6 cellular contexts compared by ENCODE assay signal in genomic region chr4:65819192-65819591, GRCh38.
"Had no signal": no experiment of that assay in that cellular context is flagged by ENCODE, and none has a peak within 500 bp of the region (broad histone marks: within the 10 kb centered on the region; RNA-seq: fewer than 3 reads in every experiment).

No MANE protein-coding gene starts in this region.

- H3K4me3 ChIP-seq: GM23338, K562 had no signal

- DNase-seq: H9, HCEC 1CT, HFFc6, IMR-90 had no signal

- ATAC-seq: GM23338, K562 had no signal
